In genomic region chr3:50571486-50571885, GRCh38 we compare ENCODE assay signal across 8 cellular contexts. TPM values are rescaled to one million over a fixed set of nuclear protein-coding genes. Genes with fewer than 3 reads are reported as not detected.
DNase-seq lines count a peak whose midpoint lies in the region; ATAC-seq lines count a peak whose summit lies in the region.
"Had no signal": no experiment of that assay in that cellular context is flagged by ENCODE, and none has a peak within 500 bp of the region (broad histone marks: within the 10 kb centered on the region; RNA-seq: fewer than 3 reads in every experiment).

No MANE protein-coding gene starts in this region.

- peak overlapping the region; percentile 99 for H3K4me3 Mint-ChIP-seq in activated T-cell treated with anti-CD3 and anti-CD28 coated beads, Interleukin-2, amount 50 U/mL, for 24 hours
- peak overlapping the region; percentile 97 for H3K4me3 Mint-ChIP-seq in activated T-helper 1 cell treated with anti-CD3 and anti-CD28 coated beads, Interleukin-12 subunit alpha, Interleukin-12 subunit beta, Interleukin-2, Interleukin-4 antibody, amounts not matched to agents 30 ng/mL and 10 ng/mL and 1 ng/mL, durations not matched to agents 14 hours and 24 hours and 36 hours

- intact Hi-C loops in activated T-helper 1 cell treated with anti-CD3 and anti-CD28 coated beads, Interleukin-12 subunit alpha, Interleukin-12 subunit beta, Interleukin-2, Interleukin-4 antibody, amounts not matched to agents 30 ng/mL and 10 ng/mL and 1 ng/mL, durations not matched to agents 14 hours and 24 hours and 36 hours (cut with micrococcal nuclease), result loop anchor here (5.0 kb wide), 1 partner anchor 401 kb away; no protein-coding TSS in a partner anchor

- peaks cover 79% of the 10 kb centered on the region for H3K4me1 Mint-ChIP-seq in activated T-cell treated with anti-CD3 and anti-CD28 coated beads, Interleukin-2, amount 50 U/mL, for 24 hours (ENCODE audit: low read depth)
- H3K4me1 Mint-ChIP-seq in activated T-helper 1 cell treated with anti-CD3 and anti-CD28 coated beads, Interleukin-12 subunit alpha, Interleukin-12 subunit beta, Interleukin-2, Interleukin-4 antibody, amounts not matched to agents 30 ng/mL and 10 ng/mL and 1 ng/mL, durations not matched to agents 14 hours and 24 hours and 36 hours (ENCODE audit: low read depth), result peaks cover 81% of the 10 kb centered on the region

- no peak for ATAC-seq in HG02588 (IDR thresholded peaks at IDR 0.05; ENCODE audit: unreplicated experiment)

- H3K27ac Mint-ChIP-seq in activated T-cell treated with anti-CD3 and anti-CD28 coated beads, Interleukin-2, amount 50 U/mL, for 24 hours, result peak overlapping the region; percentile 97
- peak overlapping the region; percentile 97 for H3K27ac Mint-ChIP-seq in activated T-helper 1 cell treated with anti-CD3 and anti-CD28 coated beads, Interleukin-12 subunit alpha, Interleukin-12 subunit beta, Interleukin-2, Interleukin-4 antibody, amounts not matched to agents 30 ng/mL and 10 ng/mL and 1 ng/mL, durations not matched to agents 14 hours and 24 hours and 36 hours

- H3K27me3 Mint-ChIP-seq in activated T-cell treated with anti-CD3 and anti-CD28 coated beads, Interleukin-2, amount 50 U/mL, for 24 hours, result no peaks in the 10 kb centered on the region
- no peaks in the 10 kb centered on the region for H3K27me3 Mint-ChIP-seq in activated T-helper 1 cell treated with anti-CD3 and anti-CD28 coated beads, Interleukin-12 subunit alpha, Interleukin-12 subunit beta, Interleukin-2, Interleukin-4 antibody, amounts not matched to agents 30 ng/mL and 10 ng/mL and 1 ng/mL, durations not matched to agents 14 hours and 24 hours and 36 hours (ENCODE audit: insufficient read depth)

- H3K36me3 Mint-ChIP-seq in activated T-cell treated with anti-CD3 and anti-CD28 coated beads, Interleukin-2, amount 50 U/mL, for 24 hours (ENCODE audit: low read depth), result peaks cover 73% of the 10 kb centered on the region
- peaks cover 27% of the 10 kb centered on the region for H3K36me3 Mint-ChIP-seq in activated T-helper 1 cell treated with anti-CD3 and anti-CD28 coated beads, Interleukin-12 subunit alpha, Interleukin-12 subunit beta, Interleukin-2, Interleukin-4 antibody, amounts not matched to agents 30 ng/mL and 10 ng/mL and 1 ng/mL, durations not matched to agents 14 hours and 24 hours and 36 hours (ENCODE audit: low read depth)

- DNase-seq in activated T-cell treated with anti-CD3 and anti-CD28 coated beads, Interleukin-2, amount 50 U/mL, for 24 hours, result peak; percentile 51
- DNase-seq in activated T-cell treated with anti-CD3 and anti-CD28 coated beads for 4 hours (no peak), COLO668 (lab: John Stamatoyannopoulos, UW; ENCODE audit: unreplicated experiment) (no peak)
- DNase-seq in activated T-helper 1 cell treated with anti-CD3 and anti-CD28 coated beads, Interleukin-12 subunit alpha, Interleukin-12 subunit beta, Interleukin-2, Interleukin-4 antibody, amounts not matched to agents 30 ng/mL and 10 ng/mL and 1 ng/mL, durations not matched to agents 14 hours and 24 hours and 36 hours (ENCODE audit: low spot score), result no peak
- peak; percentile 55 for DNase-seq in stimulated activated CD8-positive, alpha-beta memory T cell treated with anti-CD3 and anti-CD28 coated beads, Interleukin-4, amount 100 ng/mL, for 48 hours
- DNase-seq: foreskin melanocyte, NCI-H1048 had no signal

- H3K9me3 Mint-ChIP-seq in activated T-cell treated with anti-CD3 and anti-CD28 coated beads, Interleukin-2, amount 50 U/mL, for 24 hours, result no peaks in the 10 kb centered on the region
- H3K9me3 Mint-ChIP-seq in activated T-helper 1 cell treated with anti-CD3 and anti-CD28 coated beads, Interleukin-12 subunit alpha, Interleukin-12 subunit beta, Interleukin-2, Interleukin-4 antibody, amounts not matched to agents 30 ng/mL and 10 ng/mL and 1 ng/mL, durations not matched to agents 14 hours and 24 hours and 36 hours, result no peaks in the 10 kb centered on the region

RNA-seq across cellular contexts. Expression of gene HEMK1, which starts 2.2 kb away (rescaled TPM):
- total RNA-seq in activated T-helper 1 cell treated with anti-CD3 and anti-CD28 coated beads, Interleukin-12 subunit alpha, Interleukin-12 subunit beta, Interleukin-2, Interleukin-4 antibody, amounts not matched to agents 30 ng/mL and 10 ng/mL and 1 ng/mL, durations not matched to agents 14 hours and 24 hours and 36 hours, result 54.1 and 58.0 TPM in 2 replicates

RNA-seq across cellular contexts. Expression of gene C3orf18, which starts 3.9 kb away (rescaled TPM):
- 21.5 and 21.9 TPM in 2 replicates for total RNA-seq in activated T-helper 1 cell treated with anti-CD3 and anti-CD28 coated beads, Interleukin-12 subunit alpha, Interleukin-12 subunit beta, Interleukin-2, Interleukin-4 antibody, amounts not matched to agents 30 ng/mL and 10 ng/mL and 1 ng/mL, durations not matched to agents 14 hours and 24 hours and 36 hours

RNA-seq across cellular contexts. Expression of gene CISH, which starts 40.1 kb away (rescaled TPM):
- 334 and 341 TPM in 2 replicates for total RNA-seq in activated T-helper 1 cell treated with anti-CD3 and anti-CD28 coated beads, Interleukin-12 subunit alpha, Interleukin-12 subunit beta, Interleukin-2, Interleukin-4 antibody, amounts not matched to agents 30 ng/mL and 10 ng/mL and 1 ng/mL, durations not matched to agents 14 hours and 24 hours and 36 hours

RNA-seq across cellular contexts. Expression of gene MAPKAPK3, which starts 45.5 kb away (rescaled TPM):
- 191 and 201 TPM in 2 replicates for total RNA-seq in activated T-helper 1 cell treated with anti-CD3 and anti-CD28 coated beads, Interleukin-12 subunit alpha, Interleukin-12 subunit beta, Interleukin-2, Interleukin-4 antibody, amounts not matched to agents 30 ng/mL and 10 ng/mL and 1 ng/mL, durations not matched to agents 14 hours and 24 hours and 36 hours

Comparison
In these comparisons a context has a peak if more than half of its experiments do, and no peak if none do; other contexts are left out.
1. DNase-seq: peak in activated T-cell treated with anti-CD3 and anti-CD28 coated beads, Interleukin-2, amount 50 U/mL, for 24 hours (single experiment) and stimulated activated CD8-positive, alpha-beta memory T cell treated with anti-CD3 and anti-CD28 coated beads, Interleukin-4, amount 100 ng/mL, for 48 hours (single experiment); none in activated T-cell treated with anti-CD3 and anti-CD28 coated beads for 4 hours (single experiment), activated T-helper 1 cell treated with anti-CD3 and anti-CD28 coated beads, Interleukin-12 subunit alpha, Interleukin-12 subunit beta, Interleukin-2, Interleukin-4 antibody, amounts not matched to agents 30 ng/mL and 10 ng/mL and 1 ng/mL, durations not matched to agents 14 hours and 24 hours and 36 hours (single experiment) and COLO668 (single experiment).